In the genomic region with DNA sequence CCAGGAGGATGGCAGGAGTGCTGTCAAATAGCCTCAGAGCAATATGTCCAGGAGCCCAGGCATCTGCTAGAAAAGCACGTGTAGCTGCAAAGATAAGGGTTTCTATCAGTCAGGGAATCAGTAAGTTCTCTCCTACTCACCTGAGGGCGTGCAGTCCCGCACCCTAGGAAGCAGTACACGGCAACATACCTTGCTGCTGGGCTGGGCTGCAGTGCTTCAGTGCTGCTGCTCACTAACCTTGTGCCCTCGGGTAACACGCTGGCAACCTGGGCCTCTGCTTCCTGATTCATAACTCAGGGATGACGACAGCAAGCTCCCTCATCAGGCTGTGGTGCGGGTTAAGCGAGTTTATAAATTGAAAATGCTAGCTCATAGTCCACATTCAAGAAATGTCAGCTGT, we compare ENCODE assay signal across 10 cellular contexts. TPM values are rescaled to one million over a fixed set of nuclear protein-coding genes. Genes with fewer than 3 reads are reported as not detected.
DNase-seq lines count a peak whose midpoint lies in the region; TF ChIP-seq lines count a peak whose summit lies in the region.
"Had no signal": no experiment of that assay in that cellular context is flagged by ENCODE, and none has a peak within 500 bp of the region (broad histone marks: within the 10 kb centered on the region; RNA-seq: fewer than 3 reads in every experiment).

No MANE protein-coding gene starts in this region.

- H3F3A ChIP-seq in neural cell (ENCODE audit: insufficient read depth, low read length, poor library complexity, severe bottlenecking) = no peaks in the 10 kb centered on the region

- no peak for TF ChIP-seq CTCF in neural cell (IDR thresholded peaks at IDR 0.05; ENCODE audit: poor library complexity, severe bottlenecking)

- no peaks in the 10 kb centered on the region for H3K9me3 Mint-ChIP-seq in CD4-positive, alpha-beta memory T cell

- peak overlapping the region in 1 of 7 donors; percentile 4 for H3K27ac Mint-ChIP-seq in CD4-positive, alpha-beta memory T cell

- peaks cover 0 to 1% (median 0%) of the 10 kb centered on the region in 4 donors for H3K4me1 Mint-ChIP-seq in CD4-positive, alpha-beta memory T cell

- CTCF ChIA-PET in CD4-positive, alpha-beta memory T cell (lab: Charles Lee; ENCODE audit: partially characterized antibody) = interaction anchor here (1.1 kb wide), 1 partner anchor 67 kb away, joined by 3 read pairs; no protein-coding TSS in a partner anchor

- in situ Hi-C loops in KBM-7 (cut with MboI; ENCODE audit: low pct_unique_long_range_greater_than_20kb, low sequenced_read_pairs) = no loop called here

- no peak overlapping the region for H3K27ac ChIP-seq in neural cell (ENCODE audit: low read length)
- H3K27ac ChIP-seq in CD4-positive, alpha-beta memory T cell (ENCODE audit: low read depth, low read length) = no peak overlapping the region
- H3K27ac ChIP-seq: tibial artery had no signal

- no peak for TF ChIP-seq RAD21 in neural cell (conservative IDR thresholded peaks at IDR 0.05)

- no peaks in the 10 kb centered on the region for H3K27me3 ChIP-seq in endocrine pancreas (ENCODE audit: control insufficient read depth, insufficient read depth, low read length)
- H3K27me3 ChIP-seq in neural cell (ENCODE audit: insufficient read depth, low read depth, low read length) = no peaks in the 10 kb centered on the region
- peaks cover 4% of the 10 kb centered on the region for H3K27me3 ChIP-seq in CD4-positive, alpha-beta memory T cell (ENCODE audit: insufficient read depth, low read length)

- DNase-seq in ELF-1 (ENCODE audit: low read depth, low spot score) = peak; percentile 82
- DNase-seq in NCI-H226 = peak; percentile 68
- no peak for DNase-seq in NCI-H524 treated with DMSO at 0.1 percent for 48 hours (lab: John Stamatoyannopoulos, UW)
- no peak for DNase-seq in CD4-positive, alpha-beta memory T cell
- DNase-seq in KBM-7 = no peak
- DNase-seq: DMS79 treated with DMSO at 0.1 percent for 48 hours, H7, tibial artery had no signal

- intact Hi-C loops in CD4-positive, alpha-beta memory T cell (cut with micrococcal nuclease) = no loop called here

- POLR2A ChIA-PET in CD4-positive, alpha-beta memory T cell (lab: Charles Lee; ENCODE audit: partially characterized antibody) = no interaction called here

- TF ChIP-seq EP300 in neural cell (conservative IDR thresholded peaks at IDR 0.05; ENCODE audit: poor library complexity, severe bottlenecking) = no peak

- no peak overlapping the region for H2AFZ ChIP-seq in neural cell (ENCODE audit: low read depth, low read length)

- H3K4me2 ChIP-seq in neural cell (ENCODE audit: low read length) = no peak overlapping the region

- H3K4me1 ChIP-seq in endocrine pancreas (ENCODE audit: control insufficient read depth, insufficient read depth, low read length) = peaks cover 12% of the 10 kb centered on the region
- H3K4me1 ChIP-seq in CD4-positive, alpha-beta memory T cell (ENCODE audit: insufficient read depth, low read length) = no peaks in the 10 kb centered on the region
- H3K4me1 ChIP-seq: tibial artery had no signal

- H3K27me3 Mint-ChIP-seq in CD4-positive, alpha-beta memory T cell = peaks cover 10 to 21% of the 10 kb centered on the region in 2 donors

- H3K36me3 ChIP-seq in endocrine pancreas (ENCODE audit: control insufficient read depth, insufficient read depth, low read length) = no peaks in the 10 kb centered on the region
- no peaks in the 10 kb centered on the region for H3K36me3 ChIP-seq in neural cell (ENCODE audit: insufficient read depth, low read length)
- no peaks in the 10 kb centered on the region for H3K36me3 ChIP-seq in CD4-positive, alpha-beta memory T cell (ENCODE audit: insufficient read depth, low read length)
- H3K36me3 ChIP-seq: tibial artery had no signal

- H4K20me1 ChIP-seq in neural cell (ENCODE audit: insufficient read depth) = no peaks in the 10 kb centered on the region

- no peaks in the 10 kb centered on the region for H3K79me2 ChIP-seq in neural cell (replicated peaks; ENCODE audit: insufficient read depth, low read length)

- no peaks in the 10 kb centered on the region for H3K9me2 ChIP-seq in neural cell (ENCODE audit: insufficient read depth, low read length)

- H3K36me3 Mint-ChIP-seq in CD4-positive, alpha-beta memory T cell = no peaks in the 10 kb centered on the region

- no peaks in the 10 kb centered on the region for H3K9me3 ChIP-seq in endocrine pancreas (ENCODE audit: control insufficient read depth, low read length)
- no peaks in the 10 kb centered on the region for H3K9me3 ChIP-seq in neural cell (ENCODE audit: low read length)
- no peaks in the 10 kb centered on the region for H3K9me3 ChIP-seq in CD4-positive, alpha-beta memory T cell (ENCODE audit: control insufficient read depth in 1 of 2, low read length in 2 of 2)
- H3K9me3 ChIP-seq: tibial artery had no signal

- peak overlapping the region; percentile 9 for H3K4me3 ChIP-seq in endocrine pancreas (ENCODE audit: control insufficient read depth, insufficient read depth, low read length)
- H3K4me3 ChIP-seq in neural cell (ENCODE audit: low read length) = no peak overlapping the region
- no peak overlapping the region for H3K4me3 ChIP-seq in CD4-positive, alpha-beta memory T cell (ENCODE audit: low read length in 2 of 2)
- H3K4me3 ChIP-seq: tibial artery had no signal

- H3K9ac ChIP-seq in endocrine pancreas (ENCODE audit: control insufficient read depth, insufficient read depth, low read length) = no peak overlapping the region
- no peak overlapping the region for H3K9ac ChIP-seq in neural cell (ENCODE audit: low read length)

- no peak overlapping the region for H3K4me3 Mint-ChIP-seq in CD4-positive, alpha-beta memory T cell

TF ChIP-seq in neural cell, 6 proteins besides CTCF, POLR2A, EP300 and RAD21:
- TF ChIP-seq POLR2AphosphoS5 (IDR thresholded peaks at IDR 0.05) (peak; percentile 3), TAF1 (IDR thresholded peaks at IDR 0.05; ENCODE audit: low read depth) (no peak)

RNA-seq across cellular contexts. Expression of gene CCNY, which starts 29.5 kb away (rescaled TPM):
- 36.1 and 36.4 TPM in 2 replicates for polyA plus RNA-seq in neural cell
- 49.2 and 54.5 TPM in 2 replicates for polyA minus RNA-seq in neural cell
- total RNA-seq in CD4-positive, alpha-beta memory T cell = 10 to 100 TPM; 65.9 to 66.7 TPM
- 10 to 100 TPM in 1 of 2 donors, 1 to 10 TPM in 1; 5.6 to 17.1 TPM for polyA plus RNA-seq in CD4-positive, alpha-beta memory T cell

Comparison
In these comparisons a context has a peak if more than half of its experiments do, and no peak if none do; other contexts are left out.
1. DNase-seq: peak in ELF-1 (single experiment) and NCI-H226 (single experiment); none in NCI-H524 treated with DMSO at 0.1 percent for 48 hours (single experiment), CD4-positive, alpha-beta memory T cell (0 of 5) and KBM-7 (single experiment).